Comparison of ENCODE assay signal across 8 cellular contexts in genomic region chr9:94167376-94167775, GRCh38.
DNase-seq lines count a peak whose midpoint lies in the region; ATAC-seq, FAIRE-seq and TF ChIP-seq lines count a peak whose summit lies in the region.

No MANE protein-coding gene starts in this region.

- no peak for FAIRE-seq in bronchial epithelial cell (lab: Jason Lieb, UNC)

- H3K27me3 ChIP-seq in left ventricle myocardium inferior (ENCODE audit: low read depth): no peaks in the 10 kb centered on the region
- no peaks in the 10 kb centered on the region for H3K27me3 ChIP-seq in bronchial epithelial cell (ENCODE audit: control insufficient read depth, insufficient read depth, low read length)
- H3K27me3 ChIP-seq in mononuclear cell (ENCODE audit: insufficient read depth, low read length): no peaks in the 10 kb centered on the region
- H3K27me3 ChIP-seq in vagina: no peaks in the 10 kb centered on the region

- ATAC-seq in GM21723 (IDR thresholded peaks at IDR 0.05; ENCODE audit: unreplicated experiment): no peak

- no peaks in the 10 kb centered on the region for H3K9me3 ChIP-seq in left ventricle myocardium inferior (replicated peaks)
- no peaks in the 10 kb centered on the region for H3K9me3 ChIP-seq in mononuclear cell (ENCODE audit: low read depth, low read length)
- H3K9me3 ChIP-seq in vagina: no peaks in the 10 kb centered on the region

- H3K27ac ChIP-seq in left ventricle myocardium inferior (replicated peaks) (peak overlapping the region; percentile 100), vagina (peak overlapping the region; percentile 98)

- H3K36me3 ChIP-seq in left ventricle myocardium inferior (no peaks in the 10 kb centered on the region), bronchial epithelial cell (ENCODE audit: control insufficient read depth, insufficient read depth, low read length) (no peaks in the 10 kb centered on the region), vagina (no peaks in the 10 kb centered on the region)

- TF ChIP-seq CTCF in left ventricle myocardium inferior (IDR thresholded peaks at IDR 0.05; ENCODE audit: borderline replicate concordance) (no peak), bronchial epithelial cell (IDR thresholded peaks at IDR 0.05; ENCODE audit: insufficient read depth, low read length, severe bottlenecking) (no peak), vagina (IDR thresholded peaks at IDR 0.05) (no peak)

- no peak for TF ChIP-seq POLR2A in vagina (IDR thresholded peaks at IDR 0.05)

- DNase-seq in left ventricle myocardium inferior (no peak), cardiac septum (ENCODE audit: low spot score) (no peak), bronchial epithelial cell (ENCODE audit: low read depth) (no peak), vagina (ENCODE audit: extremely low spot score in 2 of 2) (no peak), cerebellar nuclear complex (lab: John Stamatoyannopoulos, UW) (no peak), NCI-H2029 (lab: John Stamatoyannopoulos, UW) (no peak)

- intact Hi-C loops in left ventricle myocardium inferior (cut with micrococcal nuclease): no loop called here
- intact Hi-C loops in cardiac septum (cut with DNase I): loop anchor here (2.0 kb wide), 1 partner anchor 137 kb away; no protein-coding TSS in a partner anchor
- intact Hi-C loops in vagina (cut with DNase I): no loop called here

- H3K4me1 ChIP-seq in left ventricle myocardium inferior (peaks cover 54% of the 10 kb centered on the region), mononuclear cell (ENCODE audit: insufficient read depth, low read length) (peaks cover 41% of the 10 kb centered on the region), vagina (peaks cover 59% of the 10 kb centered on the region)

- peak overlapping the region; percentile 91 for H3K4me3 ChIP-seq in left ventricle myocardium inferior
- peak overlapping the region; percentile 87 for H3K4me3 ChIP-seq in bronchial epithelial cell (ENCODE audit: low read depth, low read length)
- H3K4me3 ChIP-seq in mononuclear cell (ENCODE audit: low read length): peak overlapping the region; percentile 83
- H3K4me3 ChIP-seq in vagina: peak overlapping the region; percentile 79 to 96
